In genomic region chr20:57661201-57662027, GRCh38 we compare ENCODE assay signal across 1 cellular context.
TF ChIP-seq lines count a peak whose summit lies in the region.

No MANE protein-coding gene starts in this region.

TF ChIP-seq in WTC11, 78 proteins besides CTCF, POLR2A, EP300 and RAD21 (continued from another document):
- no peak for TF ChIP-seq NFYB (CRISPR knock-in tag; conservative IDR thresholded peaks at IDR 0.05; ENCODE audit: low read depth)
- TF ChIP-seq TEAD1 (CRISPR knock-in tag; IDR thresholded peaks at IDR 0.05), result no peak
- no peak for TF ChIP-seq ZNF425 (CRISPR knock-in tag; conservative IDR thresholded peaks at IDR 0.05)
- TF ChIP-seq IRF2 (CRISPR knock-in tag; IDR thresholded peaks at IDR 0.05; ENCODE audit: borderline replicate concordance, low read depth), result no peak
- TF ChIP-seq MYBL2 (CRISPR knock-in tag; IDR thresholded peaks at IDR 0.05), result no peak
- no peak for TF ChIP-seq RELA (CRISPR knock-in tag; IDR thresholded peaks at IDR 0.05; ENCODE audit: borderline replicate concordance)
- no peak for TF ChIP-seq GRHL2 (CRISPR knock-in tag; IDR thresholded peaks at IDR 0.05; ENCODE audit: insufficient replicate concordance, severe bottlenecking)
- no peak for TF ChIP-seq ZNF219 (CRISPR knock-in tag; IDR thresholded peaks at IDR 0.05; ENCODE audit: borderline replicate concordance)
